ENCODE assay signal across 1 cellular context in genomic region chr5:22852807-22853670, GRCh38.
TF ChIP-seq lines count a peak whose summit lies in the region.

Gene CDH12 (minus strand): TSS chr5:22853344.

TF ChIP-seq in A549, 52 proteins besides CTCF, POLR2A, EP300 and RAD21 (continued from another document):
- TF ChIP-seq REST (IDR thresholded peaks at IDR 0.05) (no peak), CEBPB (IDR thresholded peaks at IDR 0.05) (no peak), CHD4 (IDR thresholded peaks at IDR 0.05; ENCODE audit: borderline replicate concordance) (no peak), JUN (IDR thresholded peaks at IDR 0.05) (no peak), HOXB5 (CRISPR knock-in tag; IDR thresholded peaks at IDR 0.05) (no peak), BHLHE40 (IDR thresholded peaks at IDR 0.05; ENCODE audit: low read depth, low read length) (no peak), ZSCAN20 (CRISPR knock-in tag; IDR thresholded peaks at IDR 0.05) (no peak)
